ENCODE assay signal across 1 cellular context in the genomic region with DNA sequence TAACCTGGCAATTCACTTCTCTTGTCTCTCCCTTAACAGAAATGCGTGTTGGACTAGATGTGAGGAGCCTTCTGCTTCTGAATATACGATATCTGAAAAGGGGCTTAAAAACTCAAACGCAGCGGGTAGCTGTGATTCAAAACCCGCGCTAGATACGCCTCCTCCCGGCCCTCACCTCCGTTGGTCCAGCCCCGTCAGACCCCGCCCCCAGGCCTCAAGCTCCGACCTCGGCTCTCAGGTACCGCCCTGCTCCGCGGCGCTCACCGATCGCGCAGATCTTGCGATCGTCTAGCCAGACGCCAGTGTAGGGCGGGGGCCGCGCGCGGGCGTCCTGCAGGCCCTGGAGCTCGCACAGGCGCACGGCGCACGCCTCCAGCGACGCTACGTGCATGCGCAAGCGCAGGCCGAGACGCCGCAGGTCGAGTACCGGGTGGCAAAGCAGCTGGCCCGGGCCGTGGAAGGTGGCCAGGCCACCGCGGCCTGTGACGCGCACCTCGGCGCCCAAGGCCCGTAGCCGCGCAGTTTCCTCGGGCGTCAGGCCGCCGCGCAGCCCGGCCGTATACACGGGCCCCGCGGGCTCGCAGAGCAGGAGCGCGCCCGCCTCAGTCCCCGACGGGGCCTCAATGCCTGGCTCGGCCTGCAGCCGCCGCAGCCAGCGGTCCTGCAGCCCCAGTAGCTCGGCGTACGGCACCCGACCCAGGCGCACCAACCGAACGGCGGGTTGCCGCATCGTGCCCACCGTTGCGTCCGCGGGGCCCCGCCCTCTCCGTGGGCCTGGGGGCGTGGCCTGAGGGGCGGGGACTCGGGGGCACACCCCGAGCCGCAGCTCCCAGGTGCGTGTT.
TF ChIP-seq lines count a peak whose summit lies in the region.

A gene (minus strand): TSS at position 751 of the 842 bp plus-strand sequence. CDS start 21 bp downstream, at position 730.

TF ChIP-seq in HepG2, 621 proteins besides CTCF, POLR2A, EP300 and RAD21 (continued from another document and continues in another):
- TF ChIP-seq, protein P1, sequence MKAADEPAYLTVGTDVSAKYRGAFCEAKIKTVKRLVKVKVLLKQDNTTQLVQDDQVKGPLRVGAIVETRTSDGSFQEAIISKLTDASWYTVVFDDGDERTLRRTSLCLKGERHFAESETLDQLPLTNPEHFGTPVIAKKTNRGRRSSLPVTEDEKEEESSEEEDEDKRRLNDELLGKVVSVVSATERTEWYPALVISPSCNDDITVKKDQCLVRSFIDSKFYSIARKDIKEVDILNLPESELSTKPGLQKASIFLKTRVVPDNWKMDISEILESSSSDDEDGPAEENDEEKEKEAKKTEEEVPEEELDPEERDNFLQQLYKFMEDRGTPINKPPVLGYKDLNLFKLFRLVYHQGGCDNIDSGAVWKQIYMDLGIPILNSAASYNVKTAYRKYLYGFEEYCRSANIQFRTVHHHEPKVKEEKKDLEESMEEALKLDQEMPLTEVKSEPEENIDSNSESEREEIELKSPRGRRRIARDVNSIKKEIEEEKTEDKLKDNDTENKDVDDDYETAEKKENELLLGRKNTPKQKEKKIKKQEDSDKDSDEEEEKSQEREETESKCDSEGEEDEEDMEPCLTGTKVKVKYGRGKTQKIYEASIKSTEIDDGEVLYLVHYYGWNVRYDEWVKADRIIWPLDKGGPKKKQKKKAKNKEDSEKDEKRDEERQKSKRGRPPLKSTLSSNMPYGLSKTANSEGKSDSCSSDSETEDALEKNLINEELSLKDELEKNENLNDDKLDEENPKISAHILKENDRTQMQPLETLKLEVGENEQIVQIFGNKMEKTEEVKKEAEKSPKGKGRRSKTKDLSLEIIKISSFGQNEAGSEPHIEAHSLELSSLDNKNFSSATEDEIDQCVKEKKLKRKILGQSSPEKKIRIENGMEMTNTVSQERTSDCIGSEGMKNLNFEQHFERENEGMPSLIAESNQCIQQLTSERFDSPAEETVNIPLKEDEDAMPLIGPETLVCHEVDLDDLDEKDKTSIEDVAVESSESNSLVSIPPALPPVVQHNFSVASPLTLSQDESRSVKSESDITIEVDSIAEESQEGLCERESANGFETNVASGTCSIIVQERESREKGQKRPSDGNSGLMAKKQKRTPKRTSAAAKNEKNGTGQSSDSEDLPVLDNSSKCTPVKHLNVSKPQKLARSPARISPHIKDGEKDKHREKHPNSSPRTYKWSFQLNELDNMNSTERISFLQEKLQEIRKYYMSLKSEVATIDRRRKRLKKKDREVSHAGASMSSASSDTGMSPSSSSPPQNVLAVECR (CRISPR knock-in tag; IDR thresholded peaks at IDR 0.05; ENCODE audit: borderline replicate concordance), result peak; percentile 90
- TF ChIP-seq MAF1 (CRISPR knock-in tag; IDR thresholded peaks at IDR 0.05; ENCODE audit: borderline replicate concordance) (no peak), ZNF292 (CRISPR knock-in tag; IDR thresholded peaks at IDR 0.05; ENCODE audit: borderline replicate concordance, low read depth) (no peak), NFIB (CRISPR knock-in tag; IDR thresholded peaks at IDR 0.05; ENCODE audit: borderline replicate concordance) (no peak), SKI (IDR thresholded peaks at IDR 0.05; ENCODE audit: partially characterized antibody) (peak; percentile 86), ZBTB42 (CRISPR knock-in tag; IDR thresholded peaks at IDR 0.05) (no peak; the same call in 1 of the 2 replicates), IRX3 (CRISPR knock-in tag; IDR thresholded peaks at IDR 0.05; ENCODE audit: borderline replicate concordance, low read depth) (peak; percentile 55; the same call in 1 of the 2 replicates), HNRNPL (IDR thresholded peaks at IDR 0.05; ENCODE audit: low read depth, low read length) (no peak), ZNF619 (CRISPR knock-in tag; IDR thresholded peaks at IDR 0.05) (peak; percentile 89; the same call in 1 of the 2 replicates), ZMYM2 (CRISPR knock-in tag; IDR thresholded peaks at IDR 0.05) (0 out of 2 replicates have a peak, but pooled peaks have one; percentile 72), POLR2AphosphoS5 (IDR thresholded peaks at IDR 0.05; ENCODE audit: low read depth, low read length) (peak; percentile 71), TMF1 (CRISPR knock-in tag; IDR thresholded peaks at IDR 0.05; ENCODE audit: low read depth) (peak; percentile 92; the same call in 1 of the 2 replicates), ZNF816 (CRISPR knock-in tag; IDR thresholded peaks at IDR 0.05; ENCODE audit: borderline replicate concordance) (no peak; the same call in 1 of the 2 replicates), ZNF24 (IDR thresholded peaks at IDR 0.05) (no peak), MZF1 (CRISPR knock-in tag; IDR thresholded peaks at IDR 0.05; ENCODE audit: borderline replicate concordance) (no peak), NR2C2 (CRISPR knock-in tag; IDR thresholded peaks at IDR 0.05; ENCODE audit: borderline replicate concordance) (peak; percentile 72), ZNF556 (CRISPR knock-in tag; IDR thresholded peaks at IDR 0.05; ENCODE audit: borderline replicate concordance) (peak; percentile 93), MEIS2 (CRISPR knock-in tag; IDR thresholded peaks at IDR 0.05) (peak; percentile 67), ZSCAN20 (CRISPR knock-in tag; IDR thresholded peaks at IDR 0.05; ENCODE audit: borderline replicate concordance) (0 out of 2 replicates have a peak, but pooled peaks have one; percentile 48), KDM5A (IDR thresholded peaks at IDR 0.05; ENCODE audit: borderline replicate concordance, low read length) (0 out of 2 replicates have a peak, but pooled peaks have one; percentile 21), ZNF775 (CRISPR knock-in tag; IDR thresholded peaks at IDR 0.05; ENCODE audit: borderline replicate concordance) (no peak), MED1 (CRISPR knock-in tag; IDR thresholded peaks at IDR 0.05) (peak; percentile 66), ZFP36L2 (CRISPR knock-in tag; IDR thresholded peaks at IDR 0.05) (no peak), RXRA (CRISPR knock-in tag; IDR thresholded peaks at IDR 0.05) (0 out of 2 replicates have a peak, but pooled peaks have one; percentile 22), RBM39 (IDR thresholded peaks at IDR 0.05; ENCODE audit: low read depth, low read length, poor library complexity, severe bottlenecking) (peak; percentile 51), BRD4 (CRISPR knock-in tag; IDR thresholded peaks at IDR 0.05) (0 out of 2 replicates have a peak, but pooled peaks have one; percentile 61), HIVEP1 (CRISPR knock-in tag; IDR thresholded peaks at IDR 0.05) (peak; percentile 50; the same call in 1 of the 2 replicates), JUN (CRISPR knock-in tag; IDR thresholded peaks at IDR 0.05) (0 out of 2 replicates have a peak, but pooled peaks have one; percentile 48), BCL6 (CRISPR knock-in tag; IDR thresholded peaks at IDR 0.05) (no peak; the same call in 1 of the 2 replicates), CHD2 (IDR thresholded peaks at IDR 0.05; ENCODE audit: low read depth, low read length) (no peak), YY1 (IDR thresholded peaks at IDR 0.05; ENCODE audit: insufficient read depth, insufficient replicate concordance, low read depth, low read length) (no peak), GATAD2A (CRISPR knock-in tag; IDR thresholded peaks at IDR 0.05) (no peak), ZNF660 (CRISPR knock-in tag; IDR thresholded peaks at IDR 0.05; ENCODE audit: borderline replicate concordance, low read depth) (no peak), ZMYM4 (CRISPR knock-in tag; IDR thresholded peaks at IDR 0.05) (peak; percentile 92), ZNF768 (CRISPR knock-in tag; IDR thresholded peaks at IDR 0.05) (peak; percentile 59; the same call in 1 of the 2 replicates)
- TF ChIP-seq, protein P2, sequence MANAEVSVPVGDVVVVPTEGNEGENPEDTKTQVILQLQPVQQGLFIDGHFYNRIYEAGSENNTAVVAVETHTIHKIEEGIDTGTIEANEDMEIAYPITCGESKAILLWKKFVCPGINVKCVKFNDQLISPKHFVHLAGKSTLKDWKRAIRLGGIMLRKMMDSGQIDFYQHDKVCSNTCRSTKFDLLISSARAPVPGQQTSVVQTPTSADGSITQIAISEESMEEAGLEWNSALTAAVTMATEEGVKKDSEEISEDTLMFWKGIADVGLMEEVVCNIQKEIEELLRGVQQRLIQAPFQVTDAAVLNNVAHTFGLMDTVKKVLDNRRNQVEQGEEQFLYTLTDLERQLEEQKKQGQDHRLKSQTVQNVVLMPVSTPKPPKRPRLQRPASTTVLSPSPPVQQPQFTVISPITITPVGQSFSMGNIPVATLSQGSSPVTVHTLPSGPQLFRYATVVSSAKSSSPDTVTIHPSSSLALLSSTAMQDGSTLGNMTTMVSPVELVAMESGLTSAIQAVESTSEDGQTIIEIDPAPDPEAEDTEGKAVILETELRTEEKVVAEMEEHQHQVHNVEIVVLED (CRISPR knock-in tag; IDR thresholded peaks at IDR 0.05; ENCODE audit: borderline replicate concordance), result peak; percentile 98
- TF ChIP-seq, protein P3, sequence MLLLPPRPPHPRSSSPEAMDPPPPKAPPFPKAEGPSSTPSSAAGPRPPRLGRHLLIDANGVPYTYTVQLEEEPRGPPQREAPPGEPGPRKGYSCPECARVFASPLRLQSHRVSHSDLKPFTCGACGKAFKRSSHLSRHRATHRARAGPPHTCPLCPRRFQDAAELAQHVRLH (CRISPR knock-in tag; IDR thresholded peaks at IDR 0.05; ENCODE audit: borderline replicate concordance, low read depth), result peak; percentile 37; the same call in 1 of the 2 replicates
- TF ChIP-seq, protein P4, sequence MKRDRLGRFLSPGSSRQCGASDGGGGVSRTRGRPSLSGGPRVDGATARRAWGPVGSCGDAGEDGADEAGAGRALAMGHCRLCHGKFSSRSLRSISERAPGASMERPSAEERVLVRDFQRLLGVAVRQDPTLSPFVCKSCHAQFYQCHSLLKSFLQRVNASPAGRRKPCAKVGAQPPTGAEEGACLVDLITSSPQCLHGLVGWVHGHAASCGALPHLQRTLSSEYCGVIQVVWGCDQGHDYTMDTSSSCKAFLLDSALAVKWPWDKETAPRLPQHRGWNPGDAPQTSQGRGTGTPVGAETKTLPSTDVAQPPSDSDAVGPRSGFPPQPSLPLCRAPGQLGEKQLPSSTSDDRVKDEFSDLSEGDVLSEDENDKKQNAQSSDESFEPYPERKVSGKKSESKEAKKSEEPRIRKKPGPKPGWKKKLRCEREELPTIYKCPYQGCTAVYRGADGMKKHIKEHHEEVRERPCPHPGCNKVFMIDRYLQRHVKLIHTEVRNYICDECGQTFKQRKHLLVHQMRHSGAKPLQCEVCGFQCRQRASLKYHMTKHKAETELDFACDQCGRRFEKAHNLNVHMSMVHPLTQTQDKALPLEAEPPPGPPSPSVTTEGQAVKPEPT (CRISPR knock-in tag; IDR thresholded peaks at IDR 0.05; ENCODE audit: low read depth), result peak; percentile 73; the same call in 1 of the 2 replicates
- TF ChIP-seq, protein P5, sequence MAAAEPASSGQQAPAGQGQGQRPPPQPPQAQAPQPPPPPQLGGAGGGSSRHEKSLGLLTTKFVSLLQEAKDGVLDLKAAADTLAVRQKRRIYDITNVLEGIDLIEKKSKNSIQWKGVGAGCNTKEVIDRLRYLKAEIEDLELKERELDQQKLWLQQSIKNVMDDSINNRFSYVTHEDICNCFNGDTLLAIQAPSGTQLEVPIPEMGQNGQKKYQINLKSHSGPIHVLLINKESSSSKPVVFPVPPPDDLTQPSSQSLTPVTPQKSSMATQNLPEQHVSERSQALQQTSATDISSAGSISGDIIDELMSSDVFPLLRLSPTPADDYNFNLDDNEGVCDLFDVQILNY (CRISPR knock-in tag; conservative IDR thresholded peaks at IDR 0.05), result peak; percentile 70; the same call in 1 of the 2 replicates
- TF ChIP-seq, protein P6, sequence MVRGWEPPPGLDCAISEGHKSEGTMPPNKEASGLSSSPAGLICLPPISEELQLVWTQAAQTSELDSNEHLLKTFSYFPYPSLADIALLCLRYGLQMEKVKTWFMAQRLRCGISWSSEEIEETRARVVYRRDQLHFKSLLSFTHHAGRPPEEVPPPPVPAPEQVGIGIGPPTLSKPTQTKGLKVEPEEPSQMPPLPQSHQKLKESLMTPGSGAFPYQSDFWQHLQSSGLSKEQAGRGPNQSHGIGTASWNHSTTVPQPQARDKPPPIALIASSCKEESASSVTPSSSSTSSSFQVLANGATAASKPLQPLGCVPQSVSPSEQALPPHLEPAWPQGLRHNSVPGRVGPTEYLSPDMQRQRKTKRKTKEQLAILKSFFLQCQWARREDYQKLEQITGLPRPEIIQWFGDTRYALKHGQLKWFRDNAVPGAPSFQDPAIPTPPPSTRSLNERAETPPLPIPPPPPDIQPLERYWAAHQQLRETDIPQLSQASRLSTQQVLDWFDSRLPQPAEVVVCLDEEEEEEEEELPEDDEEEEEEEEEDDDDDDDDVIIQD (CRISPR knock-in tag; IDR thresholded peaks at IDR 0.05; ENCODE audit: low read depth), result peak; percentile 75
- TF ChIP-seq, protein P7, sequence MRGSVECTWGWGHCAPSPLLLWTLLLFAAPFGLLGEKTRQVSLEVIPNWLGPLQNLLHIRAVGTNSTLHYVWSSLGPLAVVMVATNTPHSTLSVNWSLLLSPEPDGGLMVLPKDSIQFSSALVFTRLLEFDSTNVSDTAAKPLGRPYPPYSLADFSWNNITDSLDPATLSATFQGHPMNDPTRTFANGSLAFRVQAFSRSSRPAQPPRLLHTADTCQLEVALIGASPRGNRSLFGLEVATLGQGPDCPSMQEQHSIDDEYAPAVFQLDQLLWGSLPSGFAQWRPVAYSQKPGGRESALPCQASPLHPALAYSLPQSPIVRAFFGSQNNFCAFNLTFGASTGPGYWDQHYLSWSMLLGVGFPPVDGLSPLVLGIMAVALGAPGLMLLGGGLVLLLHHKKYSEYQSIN (CRISPR knock-in tag; IDR thresholded peaks at IDR 0.05; ENCODE audit: borderline replicate concordance), result no peak
- TF ChIP-seq, protein P8, sequence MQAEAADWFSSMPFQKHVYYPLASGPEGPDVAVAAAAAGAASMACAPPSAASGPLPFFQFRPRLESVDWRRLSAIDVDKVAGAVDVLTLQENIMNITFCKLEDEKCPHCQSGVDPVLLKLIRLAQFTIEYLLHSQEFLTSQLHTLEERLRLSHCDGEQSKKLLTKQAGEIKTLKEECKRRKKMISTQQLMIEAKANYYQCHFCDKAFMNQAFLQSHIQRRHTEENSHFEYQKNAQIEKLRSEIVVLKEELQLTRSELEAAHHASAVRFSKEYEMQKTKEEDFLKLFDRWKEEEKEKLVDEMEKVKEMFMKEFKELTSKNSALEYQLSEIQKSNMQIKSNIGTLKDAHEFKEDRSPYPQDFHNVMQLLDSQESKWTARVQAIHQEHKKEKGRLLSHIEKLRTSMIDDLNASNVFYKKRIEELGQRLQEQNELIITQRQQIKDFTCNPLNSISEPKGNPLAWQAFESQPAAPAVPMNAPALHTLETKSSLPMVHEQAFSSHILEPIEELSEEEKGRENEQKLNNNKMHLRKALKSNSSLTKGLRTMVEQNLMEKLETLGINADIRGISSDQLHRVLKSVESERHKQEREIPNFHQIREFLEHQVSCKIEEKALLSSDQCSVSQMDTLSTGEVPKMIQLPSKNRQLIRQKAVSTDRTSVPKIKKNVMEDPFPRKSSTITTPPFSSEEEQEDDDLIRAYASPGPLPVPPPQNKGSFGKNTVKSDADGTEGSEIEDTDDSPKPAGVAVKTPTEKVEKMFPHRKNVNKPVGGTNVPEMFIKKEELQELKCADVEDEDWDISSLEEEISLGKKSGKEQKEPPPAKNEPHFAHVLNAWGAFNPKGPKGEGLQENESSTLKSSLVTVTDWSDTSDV (CRISPR knock-in tag; IDR thresholded peaks at IDR 0.05), result peak; percentile 86; the same call in 1 of the 2 replicates
- TF ChIP-seq, protein P9, sequence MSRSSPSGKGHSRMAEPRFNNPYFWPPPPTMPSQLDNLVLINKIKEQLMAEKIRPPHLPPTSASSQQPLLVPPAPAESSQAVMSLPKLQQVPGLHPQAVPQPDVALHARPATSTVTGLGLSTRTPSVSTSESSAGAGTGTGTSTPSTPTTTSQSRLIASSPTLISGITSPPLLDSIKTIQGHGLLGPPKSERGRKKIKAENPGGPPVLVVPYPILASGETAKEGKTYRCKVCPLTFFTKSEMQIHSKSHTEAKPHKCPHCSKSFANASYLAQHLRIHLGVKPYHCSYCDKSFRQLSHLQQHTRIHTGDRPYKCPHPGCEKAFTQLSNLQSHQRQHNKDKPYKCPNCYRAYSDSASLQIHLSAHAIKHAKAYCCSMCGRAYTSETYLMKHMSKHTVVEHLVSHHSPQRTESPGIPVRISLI (CRISPR knock-in tag; IDR thresholded peaks at IDR 0.05; ENCODE audit: borderline replicate concordance), result peak; percentile 66; the same call in 1 of the 2 replicates
